ENCODE assay signal across 1 cellular context in the genomic region with DNA sequence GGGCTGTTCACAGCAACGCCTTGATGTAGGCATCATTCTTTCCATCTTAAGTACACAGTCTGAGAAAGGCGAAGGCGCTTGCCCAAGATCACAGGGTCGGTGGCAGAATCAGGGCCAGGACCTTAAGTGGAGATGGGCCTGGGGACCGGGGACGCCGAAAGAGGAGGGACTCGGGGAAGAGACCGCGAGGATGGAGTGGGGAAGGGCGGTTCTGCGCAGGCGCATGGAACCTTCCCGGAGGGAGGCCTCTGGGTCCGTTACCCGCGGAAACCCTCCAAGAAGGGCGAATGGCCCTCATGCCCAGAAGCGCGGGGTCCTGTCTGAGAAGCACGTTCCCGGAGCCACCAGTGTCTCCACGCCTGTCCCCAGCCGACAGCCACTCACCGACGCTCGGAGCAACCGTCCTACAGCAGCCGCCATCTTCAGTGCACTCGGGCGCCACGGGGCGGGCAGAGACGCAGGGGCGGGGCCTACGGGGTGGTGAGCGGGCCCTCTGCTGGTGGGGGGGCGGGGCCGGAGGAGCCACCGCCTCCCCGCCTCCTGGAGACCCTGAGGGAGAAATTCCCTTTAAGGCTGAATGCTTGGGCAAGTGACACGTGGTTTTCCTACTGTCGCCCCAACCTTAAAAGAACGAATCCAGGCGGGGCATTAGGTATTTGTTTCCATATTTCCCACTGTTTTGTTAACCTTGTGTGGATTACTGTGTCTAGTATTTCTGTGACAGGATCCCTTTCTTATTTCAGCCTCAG.
A peak's percentile ranks its signal among the peaks of the same experiment; 100 is the strongest.
TF ChIP-seq lines count a peak whose summit lies in the region.

PRDX3 (minus strand) TSS at position 442 of the 749 bp plus-strand sequence; CDS start at position 420, 22 bp downstream.

TF ChIP-seq in GM12878, 131 proteins besides CTCF, POLR2A, EP300 and RAD21 (continued from another document):
- TF ChIP-seq, protein P1, sequence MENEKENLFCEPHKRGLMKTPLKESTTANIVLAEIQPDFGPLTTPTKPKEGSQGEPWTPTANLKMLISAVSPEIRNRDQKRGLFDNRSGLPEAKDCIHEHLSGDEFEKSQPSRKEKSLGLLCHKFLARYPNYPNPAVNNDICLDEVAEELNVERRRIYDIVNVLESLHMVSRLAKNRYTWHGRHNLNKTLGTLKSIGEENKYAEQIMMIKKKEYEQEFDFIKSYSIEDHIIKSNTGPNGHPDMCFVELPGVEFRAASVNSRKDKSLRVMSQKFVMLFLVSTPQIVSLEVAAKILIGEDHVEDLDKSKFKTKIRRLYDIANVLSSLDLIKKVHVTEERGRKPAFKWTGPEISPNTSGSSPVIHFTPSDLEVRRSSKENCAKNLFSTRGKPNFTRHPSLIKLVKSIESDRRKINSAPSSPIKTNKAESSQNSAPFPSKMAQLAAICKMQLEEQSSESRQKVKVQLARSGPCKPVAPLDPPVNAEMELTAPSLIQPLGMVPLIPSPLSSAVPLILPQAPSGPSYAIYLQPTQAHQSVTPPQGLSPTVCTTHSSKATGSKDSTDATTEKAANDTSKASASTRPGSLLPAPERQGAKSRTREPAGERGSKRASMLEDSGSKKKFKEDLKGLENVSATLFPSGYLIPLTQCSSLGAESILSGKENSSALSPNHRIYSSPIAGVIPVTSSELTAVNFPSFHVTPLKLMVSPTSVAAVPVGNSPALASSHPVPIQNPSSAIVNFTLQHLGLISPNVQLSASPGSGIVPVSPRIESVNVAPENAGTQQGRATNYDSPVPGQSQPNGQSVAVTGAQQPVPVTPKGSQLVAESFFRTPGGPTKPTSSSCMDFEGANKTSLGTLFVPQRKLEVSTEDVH (IDR thresholded peaks at IDR 0.05; ENCODE audit: low read depth, partially characterized antibody) = no peak
- TF ChIP-seq ZBTB11 (CRISPR knock-in tag; IDR thresholded peaks at IDR 0.05) (peak; percentile 80), SMC3 (IDR thresholded peaks at IDR 0.05; ENCODE audit: borderline replicate concordance, low read length) (no peak), KAT2A (conservative IDR thresholded peaks at IDR 0.05; ENCODE audit: control insufficient read depth, low read depth, low read length) (no peak), MLLT1 (IDR thresholded peaks at IDR 0.05) (peak; percentile 36; the same call in 1 of the 2 replicates), TAF1 (IDR thresholded peaks at IDR 0.05; ENCODE audit: borderline replicate concordance, low read depth, low read length) (peak; percentile 97), NR2F1 (conservative IDR thresholded peaks at IDR 0.05) (no peak; the same call in 1 of the 2 replicates), POU2F2 (IDR thresholded peaks at IDR 0.05; ENCODE audit: borderline replicate concordance, low read depth, low read length) (peak; percentile 76; the same call in 2 of the 3 replicates), BHLHE40 (IDR thresholded peaks at IDR 0.05; ENCODE audit: borderline replicate concordance in 1 of 2, low read depth in 2 of 2, low read length in 1 of 2) (peak in 1 of 2 experiments; percentile 40; a peak in 1 of 4 replicates), SMAD5 (IDR thresholded peaks at IDR 0.05; ENCODE audit: low read depth) (peak; percentile 92)
- TF ChIP-seq, protein P2, sequence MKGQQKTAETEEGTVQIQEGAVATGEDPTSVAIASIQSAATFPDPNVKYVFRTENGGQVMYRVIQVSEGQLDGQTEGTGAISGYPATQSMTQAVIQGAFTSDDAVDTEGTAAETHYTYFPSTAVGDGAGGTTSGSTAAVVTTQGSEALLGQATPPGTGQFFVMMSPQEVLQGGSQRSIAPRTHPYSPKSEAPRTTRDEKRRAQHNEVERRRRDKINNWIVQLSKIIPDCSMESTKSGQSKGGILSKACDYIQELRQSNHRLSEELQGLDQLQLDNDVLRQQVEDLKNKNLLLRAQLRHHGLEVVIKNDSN (IDR thresholded peaks at IDR 0.05; ENCODE audit: borderline replicate concordance, extremely low read length, insufficient read depth, low read depth, low read length) = no peak
